Comparison of ENCODE assay signal across 20 cellular contexts in genomic region chr9:79080536-79080935, GRCh38.
"Had no signal": no experiment of that assay in that cellular context is flagged by ENCODE, and none has a peak within 500 bp of the region (broad histone marks: within the 10 kb centered on the region; RNA-seq: fewer than 3 reads in every experiment).

No MANE protein-coding gene starts in this region.

- H3K27ac Mint-ChIP-seq: activated CD8-positive, alpha-beta T cell treated with anti-CD3 and anti-CD28 coated beads for 36 hours; activated naive CD8-positive, alpha-beta T cell treated with anti-CD3 and anti-CD28 coated beads, Interleukin-2, amount 10 ng/mL, durations not matched to agents 7 days and 5 days; activated T-cell treated with anti-CD3 and anti-CD28 coated beads, Interleukin-2, amount 50 U/mL, for 72 hours; stimulated activated effector memory CD8-positive, alpha-beta T cell treated with anti-CD3 and anti-CD28 coated beads, Interleukin-12 subunit alpha, Interleukin-12 subunit beta, amount 100 ng/mL, for 72 hours had no signal

- H2AFZ ChIP-seq: parathyroid adenoma had no signal

- H3K9me3 ChIP-seq: ascending aorta, thyroid gland, vagina had no signal

- H3K27ac ChIP-seq: ascending aorta, dorsolateral prefrontal cortex, esophagus muscularis mucosa, left lung, parathyroid adenoma, right atrium auricular region, thyroid gland, vagina, VCaP had no signal

- H3K4me1 ChIP-seq: ascending aorta, esophagus muscularis mucosa, left lung, parathyroid adenoma, right atrium auricular region, thyroid gland, vagina had no signal

- H3K9ac ChIP-seq: parathyroid adenoma had no signal

- H3K9me3 Mint-ChIP-seq: activated CD8-positive, alpha-beta T cell treated with anti-CD3 and anti-CD28 coated beads for 36 hours; stimulated activated effector memory CD8-positive, alpha-beta T cell treated with anti-CD3 and anti-CD28 coated beads, Interleukin-12 subunit alpha, Interleukin-12 subunit beta, amount 100 ng/mL, for 72 hours had no signal

- H3K4me3 ChIP-seq: ascending aorta, dorsolateral prefrontal cortex, esophagus muscularis mucosa, left lung, right atrium auricular region, thyroid gland, vagina had no signal

- ATAC-seq: activated CD8-positive, alpha-beta T cell treated with anti-CD3 and anti-CD28 coated beads for 36 hours; activated T-cell treated with anti-CD3 and anti-CD28 coated beads, Interleukin-2, amount 50 U/mL, for 72 hours; left lung; stimulated activated effector memory CD8-positive, alpha-beta T cell treated with anti-CD3 and anti-CD28 coated beads, Interleukin-12 subunit alpha, Interleukin-12 subunit beta, amount 100 ng/mL, for 72 hours had no signal

- H3K27me3 Mint-ChIP-seq: activated CD8-positive, alpha-beta T cell treated with anti-CD3 and anti-CD28 coated beads for 36 hours; activated naive CD8-positive, alpha-beta T cell treated with anti-CD3 and anti-CD28 coated beads, Interleukin-2, amount 10 ng/mL, durations not matched to agents 7 days and 5 days had no signal

- H3K36me3 Mint-ChIP-seq: activated naive CD8-positive, alpha-beta T cell treated with anti-CD3 and anti-CD28 coated beads, Interleukin-2, amount 10 ng/mL, durations not matched to agents 7 days and 5 days; stimulated activated effector memory CD8-positive, alpha-beta T cell treated with anti-CD3 and anti-CD28 coated beads, Interleukin-12 subunit alpha, Interleukin-12 subunit beta, amount 100 ng/mL, for 72 hours had no signal

- H3K79me2 ChIP-seq: parathyroid adenoma had no signal

- H3K4me1 Mint-ChIP-seq: activated naive CD8-positive, alpha-beta T cell treated with anti-CD3 and anti-CD28 coated beads, Interleukin-2, amount 10 ng/mL, durations not matched to agents 7 days and 5 days; stimulated activated effector memory CD8-positive, alpha-beta T cell treated with anti-CD3 and anti-CD28 coated beads, Interleukin-12 subunit alpha, Interleukin-12 subunit beta, amount 100 ng/mL, for 72 hours had no signal

- H3K27me3 ChIP-seq: ascending aorta, dorsolateral prefrontal cortex, esophagus muscularis mucosa, left lung, right atrium auricular region, thyroid gland, vagina had no signal

- H3K4me3 Mint-ChIP-seq: activated CD8-positive, alpha-beta T cell treated with anti-CD3 and anti-CD28 coated beads for 36 hours; activated naive CD8-positive, alpha-beta T cell treated with anti-CD3 and anti-CD28 coated beads, Interleukin-2, amount 10 ng/mL, durations not matched to agents 7 days and 5 days; activated T-cell treated with anti-CD3 and anti-CD28 coated beads, Interleukin-2, amount 50 U/mL, for 72 hours; stimulated activated effector memory CD8-positive, alpha-beta T cell treated with anti-CD3 and anti-CD28 coated beads, Interleukin-12 subunit alpha, Interleukin-12 subunit beta, amount 100 ng/mL, for 72 hours had no signal

- H3K36me3 ChIP-seq: ascending aorta, esophagus muscularis mucosa, left lung, right atrium auricular region, thyroid gland, vagina had no signal

- DNase-seq: activated CD4-positive, alpha-beta T cell treated with anti-CD3 and anti-CD28 coated beads for 4 hours; activated CD8-positive, alpha-beta memory T cell treated with anti-CD3 and anti-CD28 coated beads, Interleukin-2, amount 50 U/mL, for 4 hours; activated CD8-positive, alpha-beta T cell treated with anti-CD3 and anti-CD28 coated beads for 36 hours; activated gamma-delta T cell treated with Interleukin-2 at 50 U/mL for 16 hours; activated naive CD8-positive, alpha-beta T cell treated with anti-CD3 and anti-CD28 coated beads, Interleukin-2, amount 10 ng/mL, durations not matched to agents 7 days and 5 days; activated T-cell treated with anti-CD3 and anti-CD28 coated beads, Interleukin-2, amount 50 U/mL, for 72 hours; dorsolateral prefrontal cortex; head of caudate nucleus; islet precursor cell; left lung; mesenchymal stem cell; T1000; thyroid gland had no signal
